Comparison of ENCODE assay signal across 11 cellular contexts in genomic region chr1:66354311-66354922, GRCh38.
DNase-seq lines count a peak whose midpoint lies in the region; ATAC-seq and TF ChIP-seq lines count a peak whose summit lies in the region.
"Had no signal": no experiment of that assay in that cellular context is flagged by ENCODE, and none has a peak within 500 bp of the region (broad histone marks: within the 10 kb centered on the region; RNA-seq: fewer than 3 reads in every experiment).

No MANE protein-coding gene starts in this region.

- BruUV-seq in A673 (replicated peaks; lab: Mats Ljungman, UMichigan) = no TSS peak

- CTCF ChIA-PET in A673 (lab: Charles Lee) = no interaction called here

- no peaks in the 10 kb centered on the region for H3K27me3 ChIP-seq in A673 (replicated peaks; ENCODE audit: insufficient read depth, low read depth, low read length, poor library complexity)
- no peaks in the 10 kb centered on the region for H3K27me3 ChIP-seq in lower lobe of right lung (ENCODE audit: low read depth)

- POLR2A ChIA-PET in A673 (lab: Charles Lee; ENCODE audit: low non-redundant PET) = interaction anchor here (0.5 to 0.6 kb wide), 2 partner anchors 15 to 33 kb away, joined by 3 to 8 read pairs; no protein-coding TSS in a partner anchor

- TF ChIP-seq CTCF in A673 (conservative IDR thresholded peaks at IDR 0.05; ENCODE audit: low read depth, low read length) = no peak
- TF ChIP-seq CTCF in choroid plexus epithelial cell (conservative IDR thresholded peaks at IDR 0.05; ENCODE audit: low read depth, low read length) = peak; percentile 21
- TF ChIP-seq CTCF in lower lobe of right lung (IDR thresholded peaks at IDR 0.05) = no peak

- intact Hi-C loops in A673 (cut with micrococcal nuclease; ENCODE audit: unreplicated experiment) (loop anchor here (5.0 kb wide), 1 partner anchor 82 kb away; no protein-coding TSS in a partner anchor), lower lobe of right lung (cut with DNase I) (loop anchor here (10.0 kb wide), 1 partner anchor 80 kb away; no protein-coding TSS in a partner anchor)

- H3K27ac ChIP-seq in A673 (ENCODE audit: low read depth, low read length, poor library complexity, severe bottlenecking) (peak overlapping the region; percentile 94), lower lobe of right lung (peak overlapping the region; percentile 37)

- H3K4me3 ChIP-seq in A673 (ENCODE audit: low read depth, low read length, poor library complexity, severe bottlenecking) = peak overlapping the region; percentile 37
- peak overlapping the region; percentile 4 for H3K4me3 ChIP-seq in choroid plexus epithelial cell (ENCODE audit: low read depth, low read length)
- H3K4me3 ChIP-seq in lower lobe of right lung = peak overlapping the region; percentile 7

- H3K4me1 ChIP-seq in A673 (ENCODE audit: insufficient read depth, low read length, poor library complexity, severe bottlenecking) (peaks cover 83% of the 10 kb centered on the region), lower lobe of right lung (peaks cover 78% of the 10 kb centered on the region)

- no peaks in the 10 kb centered on the region for H3K36me3 ChIP-seq in A673 (ENCODE audit: insufficient read depth, low read length, poor library complexity, severe bottlenecking)
- H3K36me3 ChIP-seq in lower lobe of right lung = peaks cover 21% of the 10 kb centered on the region

- peak in 1 of 2 donors; percentile 30 for ATAC-seq in lower lobe of right lung

- H3K9me3 ChIP-seq in A673 (ENCODE audit: low read depth, low read length, poor library complexity, severe bottlenecking) (no peaks in the 10 kb centered on the region), lower lobe of right lung (no peaks in the 10 kb centered on the region)

- peak; percentile 69 for DNase-seq in A673 (ENCODE audit: low spot score)
- peak; percentile 27 for DNase-seq in HT1080 (ENCODE audit: low read depth)
- peak; percentile 74 for DNase-seq in choroid plexus epithelial cell (ENCODE audit: low read depth)
- no peak for DNase-seq in lower lobe of right lung
- DNase-seq in DMS53 treated with DMSO at 0.1 percent for 48 hours (lab: John Stamatoyannopoulos, UW; ENCODE audit: unreplicated experiment) = no peak
- DNase-seq in SKM-1 (lab: John Stamatoyannopoulos, UW; ENCODE audit: unreplicated experiment) = no peak
- no peak for DNase-seq in kidney tubule cell (ENCODE audit: low spot score)
- DNase-seq in NCI-H2081 (lab: John Stamatoyannopoulos, UW) = no peak
- DNase-seq: COR-L47; effector CD8-positive, alpha-beta T cell; stimulated activated CD4-positive, alpha-beta T cell treated with anti-CD3 and anti-CD28 coated beads, Interleukin-2, amount 100 ng/mL, for 48 hours had no signal

Comparison
In these comparisons a context has a peak if more than half of its experiments do, and no peak if none do; other contexts are left out.
1. DNase-seq: peak in A673 (single experiment), HT1080 (single experiment) and choroid plexus epithelial cell (single experiment); none in lower lobe of right lung (single experiment), DMS53 treated with DMSO at 0.1 percent for 48 hours (single experiment), SKM-1 (single experiment), kidney tubule cell (single experiment) and NCI-H2081 (0 of 2).
2. Peak in every context shown above with its lines, with median percentiles within 50 percentile points of each other: H3K4me3 ChIP-seq.